In the genomic region with DNA sequence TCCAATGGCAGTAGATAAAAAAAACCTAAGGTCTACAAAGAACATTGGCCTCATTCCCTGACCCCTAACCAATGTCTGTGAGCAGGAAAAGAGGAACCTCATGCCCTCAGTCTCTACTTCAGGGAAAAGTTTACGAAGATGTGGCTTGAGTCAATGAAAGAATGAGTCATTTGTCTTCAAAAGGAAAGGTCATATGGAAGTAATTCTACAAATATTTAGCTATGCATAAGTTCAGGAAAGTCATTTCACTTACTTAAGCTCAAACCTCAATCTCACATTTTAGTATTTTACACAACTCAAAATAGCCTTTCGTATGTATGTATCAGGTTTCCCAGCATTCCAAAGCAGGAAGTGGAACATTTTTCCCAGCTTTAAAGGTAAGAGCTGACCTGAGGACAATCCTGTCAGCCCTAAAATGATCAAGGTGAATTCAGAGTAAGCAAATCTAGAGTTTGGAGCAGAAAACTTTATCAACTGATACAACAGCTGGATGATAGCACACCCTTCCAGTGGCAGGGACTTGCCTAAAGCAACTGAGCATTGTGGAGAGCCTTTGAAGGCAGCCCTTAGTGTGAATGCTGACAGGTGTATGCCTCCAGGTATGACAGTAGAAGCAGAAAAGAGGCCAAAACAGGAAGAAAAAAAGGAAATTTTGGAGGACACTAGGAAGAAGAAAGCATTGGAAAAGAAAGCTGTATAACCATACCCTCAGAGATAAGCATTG, we compare ENCODE assay signal across 9 cellular contexts. TPM values are rescaled to one million over a fixed set of nuclear protein-coding genes. Genes with fewer than 3 reads are reported as not detected.
A peak's percentile ranks its signal among the peaks of the same experiment; 100 is the strongest.
DNase-seq lines count a peak whose midpoint lies in the region; TF ChIP-seq lines count a peak whose summit lies in the region.
"Had no signal": no experiment of that assay in that cellular context is flagged by ENCODE, and none has a peak within 500 bp of the region (broad histone marks: within the 10 kb centered on the region; RNA-seq: fewer than 3 reads in every experiment).

No MANE protein-coding gene starts in this region.

- no peak for TF ChIP-seq POLR2A in uterus (IDR thresholded peaks at IDR 0.05)

- peaks cover 14% of the 10 kb centered on the region for H3K36me3 Mint-ChIP-seq in activated naive CD4-positive, alpha-beta T cell treated with anti-CD3 and anti-CD28 coated beads for 36 hours (ENCODE audit: low read depth)
- peaks cover 10% of the 10 kb centered on the region for H3K36me3 Mint-ChIP-seq in type B pancreatic cell

- no peak overlapping the region for H3K4me3 ChIP-seq in tibial artery
- no peak overlapping the region for H3K4me3 ChIP-seq in uterus

- H3K9me3 Mint-ChIP-seq in activated naive CD4-positive, alpha-beta T cell treated with anti-CD3 and anti-CD28 coated beads for 36 hours, result no peaks in the 10 kb centered on the region
- H3K9me3 Mint-ChIP-seq in type B pancreatic cell, result no peaks in the 10 kb centered on the region

- no peaks in the 10 kb centered on the region for H3K27me3 Mint-ChIP-seq in activated naive CD4-positive, alpha-beta T cell treated with anti-CD3 and anti-CD28 coated beads for 36 hours (ENCODE audit: low read depth)
- no peaks in the 10 kb centered on the region for H3K27me3 Mint-ChIP-seq in type B pancreatic cell

- peaks cover 18% of the 10 kb centered on the region for H3K4me1 Mint-ChIP-seq in activated naive CD4-positive, alpha-beta T cell treated with anti-CD3 and anti-CD28 coated beads for 36 hours (ENCODE audit: low read depth)
- H3K4me1 Mint-ChIP-seq in type B pancreatic cell (ENCODE audit: unreplicated experiment), result peaks cover 8% of the 10 kb centered on the region

- TF ChIP-seq CTCF in type B pancreatic cell (conservative IDR thresholded peaks at IDR 0.05), result no peak
- TF ChIP-seq CTCF in tibial artery (IDR thresholded peaks at IDR 0.05), result no peak
- no peak for TF ChIP-seq CTCF in uterus (IDR thresholded peaks at IDR 0.05)

- H3K27me3 ChIP-seq in tibial artery (no peaks in the 10 kb centered on the region), uterus (no peaks in the 10 kb centered on the region)

- peak overlapping the region; percentile 51 for H3K27ac Mint-ChIP-seq in activated naive CD4-positive, alpha-beta T cell treated with anti-CD3 and anti-CD28 coated beads for 36 hours
- peak overlapping the region; percentile 10 for H3K27ac Mint-ChIP-seq in type B pancreatic cell

- no peak for DNase-seq in activated naive CD4-positive, alpha-beta T cell treated with anti-CD3 and anti-CD28 coated beads for 36 hours
- no peak for DNase-seq in activated naive CD4-positive, alpha-beta T cell treated with Interleukin-2 at 50 U/mL for 16 hours
- DNase-seq in SKM-1 treated with dmso at 0.1 percent for 144 hours (lab: John Stamatoyannopoulos, UW; ENCODE audit: unreplicated experiment) (peak; percentile 68), foreskin melanocyte (peak; percentile 58), type B pancreatic cell (ENCODE audit: extremely low spot score, unreplicated experiment) (no peak), tibial artery (no peak), uterus (no peak), D341Med (ENCODE audit: low spot score) (no peak)
- DNase-seq: hypothalamus had no signal

- no peak overlapping the region for H3K4me3 Mint-ChIP-seq in activated naive CD4-positive, alpha-beta T cell treated with anti-CD3 and anti-CD28 coated beads for 36 hours
- H3K4me3 Mint-ChIP-seq in type B pancreatic cell, result no peak overlapping the region

- H3K9me3 ChIP-seq in tibial artery (no peaks in the 10 kb centered on the region), uterus (no peaks in the 10 kb centered on the region)

- intact Hi-C loops in activated naive CD4-positive, alpha-beta T cell treated with anti-CD3 and anti-CD28 coated beads for 36 hours (cut with micrococcal nuclease), result no loop called here
- intact Hi-C loops in tibial artery (cut with DNase I; ENCODE audit: low total_unique reads) (no loop called here), uterus (cut with DNase I; ENCODE audit: low total_unique reads) (no loop called here)

- CTCF ChIA-PET in activated naive CD4-positive, alpha-beta T cell treated with anti-CD3 and anti-CD28 coated beads for 36 hours (lab: Charles Lee), result interaction anchor here (0.6 to 1.0 kb wide), 2 partner anchors 11 to 99 kb away, joined by 3 read pairs; no protein-coding TSS in a partner anchor

- peaks cover 0 to 18% (median 3%) of the 10 kb centered on the region in 4 donors for H3K4me1 ChIP-seq in tibial artery
- H3K4me1 ChIP-seq in uterus, result no peaks in the 10 kb centered on the region

- peaks cover 20 to 28% (median 26%) of the 10 kb centered on the region in 3 donors for H3K36me3 ChIP-seq in tibial artery
- no peaks in the 10 kb centered on the region for H3K36me3 ChIP-seq in uterus

- peak overlapping the region in 1 of 2 donors; percentile 7 for H3K27ac ChIP-seq in tibial artery
- no peak overlapping the region for H3K27ac ChIP-seq in uterus

RNA-seq across cellular contexts. Expression of gene ACKR4, which starts 53.9 kb away (rescaled TPM):
- not detected for total RNA-seq in activated naive CD4-positive, alpha-beta T cell treated with anti-CD3 and anti-CD28 coated beads for 36 hours
- 0.29 and 1.9 TPM in 2 replicates for total RNA-seq in type B pancreatic cell (ENCODE audit: low replicate concordance)
- total RNA-seq in uterus, result 1 to 10 TPM; 2.0 to 4.7 (median 4.4) TPM

Comparison
In these comparisons a context has a peak if more than half of its experiments do, and no peak if none do; other contexts are left out.
1. DNase-seq: peak in SKM-1 treated with dmso at 0.1 percent for 144 hours (single experiment) and foreskin melanocyte (single experiment); none in activated naive CD4-positive, alpha-beta T cell treated with anti-CD3 and anti-CD28 coated beads for 36 hours (single experiment), activated naive CD4-positive, alpha-beta T cell treated with Interleukin-2 at 50 U/mL for 16 hours (single experiment), type B pancreatic cell (single experiment), tibial artery (0 of 2), uterus (0 of 2) and D341Med (single experiment).